Comparison of ENCODE assay signal across 8 cellular contexts in genomic region chr4:114780205-114780604, GRCh38.
A peak's percentile ranks its signal among the peaks of the same experiment; 100 is the strongest.
DNase-seq lines count a peak whose midpoint lies in the region; ATAC-seq, FAIRE-seq and TF ChIP-seq lines count a peak whose summit lies in the region.

No MANE protein-coding gene starts in this region.

- intact Hi-C loops in kidney (cut with DNase I): no loop called here

- ATAC-seq in HG02970 (IDR thresholded peaks at IDR 0.05; ENCODE audit: low FRiP score, unreplicated experiment): no peak

- H3K4me1 ChIP-seq in kidney (ENCODE audit: control insufficient read depth in 1 of 2, insufficient read depth in 1 of 2, low read depth in 1 of 2, low read length in 2 of 2): no peaks in the 10 kb centered on the region

- peak; percentile 87 for TF ChIP-seq RAD21 in Ishikawa (IDR thresholded peaks at IDR 0.05; ENCODE audit: low read depth)

- no peak overlapping the region for H3K9ac ChIP-seq in kidney (ENCODE audit: low read length in 2 of 2)

- H3K9me3 ChIP-seq in kidney (ENCODE audit: control insufficient read depth in 1 of 2, low read length in 2 of 2): no peaks in the 10 kb centered on the region

- DNase-seq in DMS114 treated with DMSO at 0.1 percent for 48 hours (lab: John Stamatoyannopoulos, UW; ENCODE audit: unreplicated experiment) (peak; percentile 1), SK-MEL-5 (ENCODE audit: low read depth, low spot score) (peak; percentile 68), kidney (no peak), C1 segment of cervical spinal cord (lab: John Stamatoyannopoulos, UW) (no peak), NCI-H1048 (lab: John Stamatoyannopoulos, UW) (no peak), GM10266 (ENCODE audit: extremely low spot score) (no peak)

- in situ Hi-C loops in SK-MEL-5 (cut with HindIII; ENCODE audit: low pct_unique_long_range_greater_than_20kb, low sequenced_read_pairs): no loop called here

- TF ChIP-seq EP300 in Ishikawa (IDR thresholded peaks at IDR 0.05; ENCODE audit: borderline replicate concordance): no peak

- H3K27ac ChIP-seq in kidney (ENCODE audit: low read depth in 2 of 2, low read length in 2 of 2): no peak overlapping the region

- TF ChIP-seq CTCF in kidney (IDR thresholded peaks at IDR 0.05; ENCODE audit: borderline replicate concordance, extremely low read depth, insufficient read depth): peak; percentile 26
- no peak for TF ChIP-seq CTCF in GM10266 (IDR thresholded peaks at IDR 0.05; ENCODE audit: control insufficient read depth, insufficient read depth, low read depth, missing control alignments)

- H3K4me3 ChIP-seq in kidney (ENCODE audit: low read length in 2 of 2): no peak overlapping the region

- no peaks in the 10 kb centered on the region for H3K36me3 ChIP-seq in kidney (ENCODE audit: control insufficient read depth in 1 of 2, insufficient read depth in 2 of 2, low read length in 2 of 2)

- no peak for FAIRE-seq in kidney (lab: Jason Lieb, UNC)

TF ChIP-seq in Ishikawa, 13 proteins besides CTCF, POLR2A, EP300 and RAD21:
- TF ChIP-seq TEAD4 (IDR thresholded peaks at IDR 0.05) (peak; percentile 20; the same call in 1 of the 2 replicates), FOXM1 (IDR thresholded peaks at IDR 0.05; ENCODE audit: borderline replicate concordance, low read depth) (no peak), CEBPB (IDR thresholded peaks at IDR 0.05) (no peak)
- TF ChIP-seq, protein P1, sequence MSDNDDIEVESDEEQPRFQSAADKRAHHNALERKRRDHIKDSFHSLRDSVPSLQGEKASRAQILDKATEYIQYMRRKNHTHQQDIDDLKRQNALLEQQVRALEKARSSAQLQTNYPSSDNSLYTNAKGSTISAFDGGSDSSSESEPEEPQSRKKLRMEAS (IDR thresholded peaks at IDR 0.05): no peak

Comparison
In these comparisons a context has a peak if more than half of its experiments do, and no peak if none do; other contexts are left out.
1. DNase-seq: peak in DMS114 treated with DMSO at 0.1 percent for 48 hours (single experiment) and SK-MEL-5 (single experiment); none in kidney (single experiment), C1 segment of cervical spinal cord (0 of 14), NCI-H1048 (single experiment) and GM10266 (single experiment).